ENCODE assay signal across 17 cellular contexts in genomic region chr17:36675250-36675649, GRCh38.
A peak's percentile ranks its signal among the peaks of the same experiment; 100 is the strongest.
DNase-seq lines count a peak whose midpoint lies in the region; ATAC-seq lines count a peak whose summit lies in the region.
"Had no signal": no experiment of that assay in that cellular context is flagged by ENCODE, and none has a peak within 500 bp of the region (broad histone marks: within the 10 kb centered on the region; RNA-seq: fewer than 3 reads in every experiment).

No MANE protein-coding gene starts in this region.

- no peaks in the 10 kb centered on the region for H3K36me3 ChIP-seq in H7 (replicated peaks; ENCODE audit: control insufficient read depth, insufficient read depth, low read length)
- H3K36me3 ChIP-seq: cardiac muscle cell, gastroesophageal sphincter, sigmoid colon had no signal

- peak overlapping the region; percentile 92 for H3K27ac Mint-ChIP-seq in T-helper 2 cell treated with Interferon-gamma antibody and Interleukin-4, amounts not matched to agents 5 μg/mL and 100 μg/mL, for 36 hours
- H3K27ac Mint-ChIP-seq in effector memory CD8-positive, alpha-beta T cell, result peak overlapping the region; percentile 86 to 88
- H3K27ac Mint-ChIP-seq: activated B cell treated with CpG ODN at 0.5 μM for 24 hours had no signal

- ATAC-seq in effector memory CD8-positive, alpha-beta T cell (replicated peaks), result peak; percentile 51
- ATAC-seq in GM19455 (IDR thresholded peaks at IDR 0.05; ENCODE audit: unreplicated experiment), result no peak
- ATAC-seq: gastroesophageal sphincter, HepG2, PC-3 had no signal

- H3K4me1 Mint-ChIP-seq in T-helper 2 cell treated with Interferon-gamma antibody and Interleukin-4, amounts not matched to agents 5 μg/mL and 100 μg/mL, for 36 hours (ENCODE audit: low read depth), result peaks cover 45% of the 10 kb centered on the region
- H3K4me1 Mint-ChIP-seq in effector memory CD8-positive, alpha-beta T cell (ENCODE audit: low read depth in 2 of 2), result peaks cover 36 to 39% of the 10 kb centered on the region in 2 donors

- DNase-seq in NOMO-1 treated with DMSO at 0.1 percent for 48 hours (lab: John Stamatoyannopoulos, UW; ENCODE audit: unreplicated experiment), result peak; percentile 31
- DNase-seq in NOMO-1 treated with dmso at 0.1 percent for 144 hours (lab: John Stamatoyannopoulos, UW; ENCODE audit: unreplicated experiment), result no peak
- peak; percentile 24 for DNase-seq in H7
- peak; percentile 30 for DNase-seq in T-helper 2 cell treated with Interferon-gamma antibody and Interleukin-4, amounts not matched to agents 5 μg/mL and 100 μg/mL, for 36 hours (ENCODE audit: low spot score)
- peak in 1 of 3 experiments; percentile 11 for DNase-seq in effector memory CD8-positive, alpha-beta T cell
- no peak for DNase-seq in SW480 (ENCODE audit: low spot score)
- no peak for DNase-seq in cerebellum (ENCODE audit: low spot score)
- DNase-seq: activated B cell treated with CpG ODN at 0.5 μM for 24 hours; HCEC 1CT; NCI-H226; PC-3; sigmoid colon; stimulated activated naive CD4-positive, alpha-beta T cell treated with Interleukin-2 at 50 U/mL for 16 hours had no signal

- H3K9me3 Mint-ChIP-seq in T-helper 2 cell treated with Interferon-gamma antibody and Interleukin-4, amounts not matched to agents 5 μg/mL and 100 μg/mL, for 36 hours, result no peaks in the 10 kb centered on the region
- H3K9me3 Mint-ChIP-seq in effector memory CD8-positive, alpha-beta T cell, result no peaks in the 10 kb centered on the region
- H3K9me3 Mint-ChIP-seq: activated B cell treated with CpG ODN at 0.5 μM for 24 hours had no signal

- no peak overlapping the region for H3K4me3 ChIP-seq in H7 (ENCODE audit: insufficient read depth, low read depth, low read length)
- H3K4me3 ChIP-seq: cardiac muscle cell, gastroesophageal sphincter, sigmoid colon had no signal

- no peaks in the 10 kb centered on the region for H3K27me3 ChIP-seq in H7 (ENCODE audit: control insufficient read depth, insufficient read depth, low read length)
- H3K27me3 ChIP-seq: cardiac muscle cell, sigmoid colon had no signal

- peak overlapping the region; percentile 73 for H3K4me3 Mint-ChIP-seq in T-helper 2 cell treated with Interferon-gamma antibody and Interleukin-4, amounts not matched to agents 5 μg/mL and 100 μg/mL, for 36 hours
- H3K4me3 Mint-ChIP-seq in effector memory CD8-positive, alpha-beta T cell, result peak overlapping the region; percentile 54 to 74
- H3K4me3 Mint-ChIP-seq: activated B cell treated with CpG ODN at 0.5 μM for 24 hours had no signal

- no peaks in the 10 kb centered on the region for H3K27me3 Mint-ChIP-seq in T-helper 2 cell treated with Interferon-gamma antibody and Interleukin-4, amounts not matched to agents 5 μg/mL and 100 μg/mL, for 36 hours (ENCODE audit: low read depth)
- no peaks in the 10 kb centered on the region for H3K27me3 Mint-ChIP-seq in effector memory CD8-positive, alpha-beta T cell

- no peaks in the 10 kb centered on the region for H3K36me3 Mint-ChIP-seq in T-helper 2 cell treated with Interferon-gamma antibody and Interleukin-4, amounts not matched to agents 5 μg/mL and 100 μg/mL, for 36 hours (ENCODE audit: low read depth)
- peaks cover 3% of the 10 kb centered on the region for H3K36me3 Mint-ChIP-seq in effector memory CD8-positive, alpha-beta T cell (ENCODE audit: insufficient read depth)

Comparison
In these comparisons a context has a peak if more than half of its experiments do, and no peak if none do; other contexts are left out.
1. DNase-seq: peak in NOMO-1 treated with DMSO at 0.1 percent for 48 hours (single experiment), H7 (single experiment) and T-helper 2 cell treated with Interferon-gamma antibody and Interleukin-4, amounts not matched to agents 5 μg/mL and 100 μg/mL, for 36 hours (single experiment); none in NOMO-1 treated with dmso at 0.1 percent for 144 hours (single experiment), SW480 (single experiment) and cerebellum (single experiment).